ENCODE assay signal across 20 cellular contexts in the genomic region with DNA sequence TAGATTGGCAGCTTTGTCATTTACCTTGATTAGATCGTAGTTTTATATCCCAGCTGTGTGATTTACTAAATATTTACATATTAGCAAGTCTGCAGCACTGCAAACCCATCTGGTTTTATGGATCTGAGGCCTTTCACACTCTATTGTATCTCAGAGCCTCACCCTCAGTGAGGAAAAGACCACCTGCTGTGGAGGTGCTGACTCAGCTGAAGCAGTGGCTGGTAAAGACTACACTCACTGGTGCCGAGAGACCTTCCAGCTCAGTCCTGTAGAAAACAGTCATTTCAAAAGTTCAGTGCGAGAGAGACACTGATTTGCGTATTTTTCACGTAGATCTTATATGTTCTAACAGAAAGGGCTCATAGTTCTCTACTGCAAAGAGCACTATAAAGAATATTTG.
A peak's percentile ranks its signal among the peaks of the same experiment; 100 is the strongest.
DNase-seq lines count a peak whose midpoint lies in the region; ATAC-seq, FAIRE-seq and TF ChIP-seq lines count a peak whose summit lies in the region.
"Had no signal": no experiment of that assay in that cellular context is flagged by ENCODE, and none has a peak within 500 bp of the region (broad histone marks: within the 10 kb centered on the region; RNA-seq: fewer than 3 reads in every experiment).

No MANE protein-coding gene starts in this region.

- no peaks in the 10 kb centered on the region for H3K27me3 Mint-ChIP-seq in endodermal cell (ENCODE audit: insufficient read depth)

- FAIRE-seq in urothelium cell line (lab: Jason Lieb, UNC), result peak; percentile 20
- FAIRE-seq: GM12878 had no signal

- no peak overlapping the region for H3K4me3 Mint-ChIP-seq in endodermal cell

- DNase-seq in NCI-H748 (lab: John Stamatoyannopoulos, UW; ENCODE audit: unreplicated experiment) (peak; percentile 20), NCI-H748 treated with DMSO at 0.1 percent for 48 hours (lab: John Stamatoyannopoulos, UW) (no peak), NT2/D1 (ENCODE audit: low read depth, low spot score) (peak; percentile 54), endodermal cell (peak; percentile 92), urothelium cell line (ENCODE audit: low spot score) (no peak), D341Med (ENCODE audit: low spot score) (no peak)
- DNase-seq: Caco-2, DMS53, GM23248, Kasumi-1, NCI-H1105 treated with DMSO at 0.1 percent for 48 hours, NCI-H2029 treated with DMSO at 0.1 percent for 48 hours, NCI-H524, Peyer's patch, Right ventricle myocardium superior had no signal

- H3K4me1 Mint-ChIP-seq in endodermal cell, result peaks cover 34% of the 10 kb centered on the region

- H3K4me1 ChIP-seq in NT2/D1 (ENCODE audit: insufficient read depth, insufficient read length) (no peaks in the 10 kb centered on the region), endodermal cell (ENCODE audit: control insufficient read depth, insufficient read depth, low read length) (peaks cover 9% of the 10 kb centered on the region)
- H3K4me1 ChIP-seq: Caco-2, Peyer's patch had no signal

- H3K4me3 ChIP-seq in NT2/D1 (ENCODE audit: insufficient read length, low read depth) (no peak overlapping the region), endodermal cell (ENCODE audit: low read length) (peak overlapping the region; percentile 12)
- H3K4me3 ChIP-seq: GM12878, GM23248, Peyer's patch had no signal

- TF ChIP-seq CTCF in endodermal cell (conservative IDR thresholded peaks at IDR 0.05), result no peak

- H3K9me3 ChIP-seq in NT2/D1 (ENCODE audit: insufficient read depth, low read length) (peaks cover 13% of the 10 kb centered on the region), endodermal cell (ENCODE audit: control insufficient read depth, low read length) (peaks cover 19% of the 10 kb centered on the region)
- H3K9me3 ChIP-seq: Peyer's patch had no signal

- WGBS in endodermal cell (ENCODE audit: insufficient coverage in 1 of 2, insufficient read length in 1 of 2), 2 experiments, result 59 to 65% methylated on average over 5 of the region's 5 CpGs

- peaks cover 8% of the 10 kb centered on the region for H3K36me3 ChIP-seq in NT2/D1 (ENCODE audit: insufficient read depth, insufficient read length, low read length)
- H3K36me3 ChIP-seq in endodermal cell (ENCODE audit: control insufficient read depth, insufficient read depth, low read length), result peaks cover 66% of the 10 kb centered on the region

- H3K9me3 Mint-ChIP-seq in endodermal cell, result peaks cover 16% of the 10 kb centered on the region

- no peak overlapping the region for H3K27ac ChIP-seq in endodermal cell (ENCODE audit: low read depth, low read length)
- H3K27ac ChIP-seq: C4-2B, GM23248, Peyer's patch had no signal

- H3K27ac Mint-ChIP-seq in endodermal cell, result no peak overlapping the region

- H3K27me3 ChIP-seq in NT2/D1 (ENCODE audit: insufficient read depth, insufficient read length) (no peaks in the 10 kb centered on the region), endodermal cell (ENCODE audit: control insufficient read depth, insufficient read depth, low read length, poor library complexity, severe bottlenecking) (no peaks in the 10 kb centered on the region)
- H3K27me3 ChIP-seq: Peyer's patch had no signal

- ATAC-seq in GM18870 (IDR thresholded peaks at IDR 0.05; ENCODE audit: unreplicated experiment) (no peak), GM19324 (IDR thresholded peaks at IDR 0.05; ENCODE audit: low FRiP score, unreplicated experiment) (no peak)
- ATAC-seq: GM12878, SK-N-SH treated with all-trans-retinoic acid at 6 μM for 48 hours had no signal

- peaks cover 69% of the 10 kb centered on the region for H3K36me3 Mint-ChIP-seq in endodermal cell (ENCODE audit: low read depth)

- H3K9ac ChIP-seq in NT2/D1 (ENCODE audit: insufficient read length, low read depth) (no peak overlapping the region), endodermal cell (ENCODE audit: extremely low read depth, low read length, poor library complexity, severe bottlenecking) (no peak overlapping the region)
- H3K9ac ChIP-seq: GM23248 had no signal

Comparison
In these comparisons a context has a peak if more than half of its experiments do, and no peak if none do; other contexts are left out.
1. DNase-seq: peak in NCI-H748 (single experiment), NT2/D1 (single experiment) and endodermal cell (single experiment); none in NCI-H748 treated with DMSO at 0.1 percent for 48 hours (single experiment), urothelium cell line (single experiment) and D341Med (single experiment).